In the genomic region with DNA sequence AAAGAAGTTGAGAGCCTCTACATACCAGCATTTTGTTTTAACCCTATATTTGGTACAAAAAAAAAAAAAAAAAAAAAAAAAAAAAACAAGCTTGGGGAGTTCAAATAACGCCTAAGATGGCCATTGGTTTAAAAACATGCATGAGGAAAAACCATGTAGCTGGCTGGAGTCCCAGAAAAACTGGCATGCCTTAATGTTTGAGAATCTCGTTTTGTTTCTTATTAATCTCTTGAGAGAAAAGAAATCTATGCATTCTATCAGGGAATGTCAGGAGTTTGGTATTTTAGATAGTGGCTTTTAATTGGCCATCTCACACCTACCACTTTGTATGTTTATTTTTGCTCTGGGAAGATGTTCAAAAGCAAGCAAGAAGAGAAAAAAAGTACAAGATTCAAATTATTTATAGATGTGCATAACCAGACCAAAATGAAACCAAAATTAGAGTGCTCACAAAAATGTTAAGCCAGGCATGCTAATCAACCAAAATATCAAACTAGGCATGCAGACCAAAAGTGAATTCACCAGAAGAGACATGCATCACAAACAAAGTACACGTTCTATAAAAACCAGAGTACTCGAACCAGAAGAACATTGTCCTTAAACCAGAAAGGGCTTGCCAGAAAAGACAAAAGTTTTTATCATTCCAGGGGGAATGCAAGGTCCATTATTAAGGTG, we compare ENCODE assay signal across 9 cellular contexts.
DNase-seq lines count a peak whose midpoint lies in the region; ATAC-seq and TF ChIP-seq lines count a peak whose summit lies in the region.
"Had no signal": no experiment of that assay in that cellular context is flagged by ENCODE, and none has a peak within 500 bp of the region (broad histone marks: within the 10 kb centered on the region; RNA-seq: fewer than 3 reads in every experiment).

No MANE protein-coding gene starts in this region.

- H3K4me3 ChIP-seq in upper lobe of right lung = peak overlapping the region; percentile 2
- H3K4me3 ChIP-seq: mucosa of descending colon had no signal

- H3K36me3 ChIP-seq in upper lobe of right lung = no peaks in the 10 kb centered on the region

- H3K36me3 Mint-ChIP-seq in activated naive CD4-positive, alpha-beta T cell treated with anti-CD3 and anti-CD28 coated beads, Interleukin-2, amount 50 U/mL, for 24 hours = peaks cover 26% of the 10 kb centered on the region
- H3K36me3 Mint-ChIP-seq in activated naive CD8-positive, alpha-beta T cell treated with anti-CD3 and anti-CD28 coated beads, Interleukin-2, amount 10 ng/mL, durations not matched to agents 7 days and 5 days = peaks cover 23% of the 10 kb centered on the region

- H3K4me1 ChIP-seq in upper lobe of right lung = no peaks in the 10 kb centered on the region

- peaks cover 63% of the 10 kb centered on the region for H3K4me1 Mint-ChIP-seq in activated naive CD4-positive, alpha-beta T cell treated with anti-CD3 and anti-CD28 coated beads, Interleukin-2, amount 50 U/mL, for 24 hours
- peaks cover 17% of the 10 kb centered on the region for H3K4me1 Mint-ChIP-seq in activated naive CD8-positive, alpha-beta T cell treated with anti-CD3 and anti-CD28 coated beads, Interleukin-2, amount 10 ng/mL, durations not matched to agents 7 days and 5 days

- no peak for TF ChIP-seq CTCF in upper lobe of right lung (IDR thresholded peaks at IDR 0.05)

- no peak for ATAC-seq in activated naive CD8-positive, alpha-beta T cell treated with anti-CD3 and anti-CD28 coated beads, Interleukin-2, amount 10 ng/mL, durations not matched to agents 7 days and 5 days (ENCODE audit: low read depth)
- ATAC-seq in upper lobe of right lung (no peak), HG03354 (IDR thresholded peaks at IDR 0.05; ENCODE audit: poor library complexity, severe bottlenecking, unreplicated experiment) (no peak)
- ATAC-seq: mucosa of descending colon had no signal

- peak overlapping the region; percentile 98 for H3K27ac Mint-ChIP-seq in activated naive CD4-positive, alpha-beta T cell treated with anti-CD3 and anti-CD28 coated beads, Interleukin-2, amount 50 U/mL, for 24 hours
- no peak overlapping the region for H3K27ac Mint-ChIP-seq in activated naive CD8-positive, alpha-beta T cell treated with anti-CD3 and anti-CD28 coated beads, Interleukin-2, amount 10 ng/mL, durations not matched to agents 7 days and 5 days

- POLR2A ChIA-PET in activated naive CD8-positive, alpha-beta T cell treated with anti-CD3 and anti-CD28 coated beads, Interleukin-2, amount 10 ng/mL, durations not matched to agents 7 days and 5 days (lab: Charles Lee) = interaction anchor here (0.6 kb wide), 1 partner anchor 250 kb away, joined by 4 read pairs; no protein-coding TSS in a partner anchor

- no peaks in the 10 kb centered on the region for H3K27me3 ChIP-seq in upper lobe of right lung

- H3K9me3 ChIP-seq in upper lobe of right lung = no peaks in the 10 kb centered on the region
- H3K9me3 ChIP-seq: mucosa of descending colon had no signal

- peaks cover 25% of the 10 kb centered on the region for H3K9me3 Mint-ChIP-seq in activated naive CD4-positive, alpha-beta T cell treated with anti-CD3 and anti-CD28 coated beads, Interleukin-2, amount 50 U/mL, for 24 hours
- peaks cover 13% of the 10 kb centered on the region for H3K9me3 Mint-ChIP-seq in activated naive CD8-positive, alpha-beta T cell treated with anti-CD3 and anti-CD28 coated beads, Interleukin-2, amount 10 ng/mL, durations not matched to agents 7 days and 5 days

- H3K27ac ChIP-seq in upper lobe of right lung = no peak overlapping the region

- no peak for DNase-seq in activated naive CD4-positive, alpha-beta T cell treated with Interleukin-2 at 50 U/mL for 16 hours
- DNase-seq in activated naive CD8-positive, alpha-beta T cell treated with anti-CD3 and anti-CD28 coated beads, Interleukin-2, amount 10 ng/mL, durations not matched to agents 7 days and 5 days = no peak
- DNase-seq in iris pigment epithelial cell (ENCODE audit: low read depth) (peak; percentile 85), upper lobe of right lung (no peak), KG1 (lab: John Stamatoyannopoulos, UW) (no peak), NCI-H146 (lab: John Stamatoyannopoulos, UW) (no peak)
- DNase-seq: mucosa of descending colon had no signal

- no peaks in the 10 kb centered on the region for H3K27me3 Mint-ChIP-seq in activated naive CD4-positive, alpha-beta T cell treated with anti-CD3 and anti-CD28 coated beads, Interleukin-2, amount 50 U/mL, for 24 hours
- H3K27me3 Mint-ChIP-seq in activated naive CD8-positive, alpha-beta T cell treated with anti-CD3 and anti-CD28 coated beads, Interleukin-2, amount 10 ng/mL, durations not matched to agents 7 days and 5 days = no peaks in the 10 kb centered on the region

- peak overlapping the region; percentile 83 for H3K4me3 Mint-ChIP-seq in activated naive CD4-positive, alpha-beta T cell treated with anti-CD3 and anti-CD28 coated beads, Interleukin-2, amount 50 U/mL, for 24 hours
- H3K4me3 Mint-ChIP-seq in activated naive CD8-positive, alpha-beta T cell treated with anti-CD3 and anti-CD28 coated beads, Interleukin-2, amount 10 ng/mL, durations not matched to agents 7 days and 5 days = peak overlapping the region; percentile 62

- intact Hi-C loops in upper lobe of right lung (cut with DNase I) = no loop called here
